ENCODE assay signal across 20 cellular contexts in genomic region chr6:38168126-38168525, GRCh38.
DNase-seq lines count a peak whose midpoint lies in the region; ATAC-seq and TF ChIP-seq lines count a peak whose summit lies in the region.
"Had no signal": no experiment of that assay in that cellular context is flagged by ENCODE, and none has a peak within 500 bp of the region (broad histone marks: within the 10 kb centered on the region; RNA-seq: fewer than 3 reads in every experiment).

No MANE protein-coding gene starts in this region.

- no peaks in the 10 kb centered on the region for H3K27me3 Mint-ChIP-seq in activated T-cell treated with anti-CD3 and anti-CD28 coated beads, Interleukin-2, amount 50 U/mL, for 24 hours
- H3K27me3 Mint-ChIP-seq: CD4-positive, CD25-positive, alpha-beta regulatory T cell had no signal

- no peaks in the 10 kb centered on the region for H3F3A ChIP-seq in PC-3 (ENCODE audit: low read length, unreplicated experiment)

- intact Hi-C loops in PC-3 (cut with micrococcal nuclease) = no loop called here

- no peaks in the 10 kb centered on the region for H3K79me2 ChIP-seq in osteoblast (ENCODE audit: insufficient read depth, low read length)
- no peaks in the 10 kb centered on the region for H3K79me2 ChIP-seq in PC-3 (ENCODE audit: low read length)

- no peak overlapping the region for H2AFZ ChIP-seq in osteoblast (ENCODE audit: low read length)
- no peak overlapping the region for H2AFZ ChIP-seq in PC-3 (ENCODE audit: low read length)

- BruUV-seq in PC-3 (replicated peaks; lab: Mats Ljungman, UMichigan) = no TSS peak

- H3K9ac ChIP-seq in NT2/D1 (ENCODE audit: insufficient read length, low read depth) = peak overlapping the region; percentile 32
- no peak overlapping the region for H3K9ac ChIP-seq in PC-3 (ENCODE audit: low read length)

- H3K27ac ChIP-seq in osteoblast (ENCODE audit: low read depth, low read length) = no peak overlapping the region
- H3K27ac ChIP-seq in PC-3 (ENCODE audit: low read length) = no peak overlapping the region
- H3K27ac ChIP-seq: 22Rv1 had no signal

- H3K27ac Mint-ChIP-seq in activated T-cell treated with anti-CD3 and anti-CD28 coated beads, Interleukin-2, amount 50 U/mL, for 24 hours = peak overlapping the region; percentile 14

- H3K36me3 Mint-ChIP-seq in activated T-cell treated with anti-CD3 and anti-CD28 coated beads, Interleukin-2, amount 50 U/mL, for 24 hours (ENCODE audit: low read depth) = peaks cover 2% of the 10 kb centered on the region
- H3K36me3 Mint-ChIP-seq: CD4-positive, CD25-positive, alpha-beta regulatory T cell had no signal

- CTCF ChIA-PET in PC-3 (lab: Charles Lee) = no interaction called here

- peaks cover under 1% of the 10 kb centered on the region for H3K4me1 Mint-ChIP-seq in activated T-cell treated with anti-CD3 and anti-CD28 coated beads, Interleukin-2, amount 50 U/mL, for 24 hours (ENCODE audit: low read depth)
- H3K4me1 Mint-ChIP-seq: CD8-positive, alpha-beta memory T cell had no signal

- H3K36me3 ChIP-seq in NT2/D1 (ENCODE audit: insufficient read depth, insufficient read length, low read length) (no peaks in the 10 kb centered on the region), osteoblast (ENCODE audit: insufficient read depth, low read length) (no peaks in the 10 kb centered on the region), PC-3 (ENCODE audit: low read depth, low read length) (no peaks in the 10 kb centered on the region)

- no peaks in the 10 kb centered on the region for H3K27me3 ChIP-seq in NT2/D1 (ENCODE audit: insufficient read depth, insufficient read length)
- H3K27me3 ChIP-seq in osteoblast (ENCODE audit: insufficient read depth, low read length) = no peaks in the 10 kb centered on the region
- H3K27me3 ChIP-seq in PC-3 (ENCODE audit: low read length) = no peaks in the 10 kb centered on the region

- no peak for DNase-seq in activated T-cell treated with anti-CD3 and anti-CD28 coated beads, Interleukin-2, amount 50 U/mL, for 24 hours
- DNase-seq in activated T-cell treated with anti-CD3 and anti-CD28 coated beads, Interleukin-2, amount 50 U/mL, for 1 hour = no peak
- peak; percentile 2 for DNase-seq in 8988T
- DNase-seq in NT2/D1 (ENCODE audit: low read depth, low spot score) = no peak
- DNase-seq in osteoblast (ENCODE audit: insufficient read length, low spot score, missing footprints) = peak; percentile 67
- no peak for DNase-seq in Kasumi-1 (lab: John Stamatoyannopoulos, UW)
- no peak for DNase-seq in PC-3
- DNase-seq in HK-2 (ENCODE audit: unreplicated experiment) = no peak
- DNase-seq: C1 segment of cervical spinal cord; CD4-positive, CD25-positive, alpha-beta regulatory T cell; COR-L47; DMS 273 treated with DMSO at 0.1 percent for 48 hours; DMS53; DND-41; EL; GOT3; H9 had no signal

- H3K4me3 ChIP-seq in NT2/D1 (ENCODE audit: insufficient read length, low read depth) (no peak overlapping the region), osteoblast (ENCODE audit: insufficient read depth, low read length) (no peak overlapping the region), PC-3 (ENCODE audit: low read length) (no peak overlapping the region)
- H3K4me3 ChIP-seq: GM12878 had no signal

- POLR2A ChIA-PET in PC-3 (lab: Charles Lee; ENCODE audit: unreplicated experiment) = no interaction called here

- H3K9me3 ChIP-seq in NT2/D1 (ENCODE audit: insufficient read depth, low read length) (no peaks in the 10 kb centered on the region), osteoblast (ENCODE audit: low read depth, low read length) (no peaks in the 10 kb centered on the region), PC-3 (ENCODE audit: low read length) (no peaks in the 10 kb centered on the region)

- no peak overlapping the region for H3K4me3 Mint-ChIP-seq in activated T-cell treated with anti-CD3 and anti-CD28 coated beads, Interleukin-2, amount 50 U/mL, for 24 hours
- H3K4me3 Mint-ChIP-seq: CD4-positive, CD25-positive, alpha-beta regulatory T cell; CD8-positive, alpha-beta memory T cell; H9 had no signal

- no peaks in the 10 kb centered on the region for H3K9me3 Mint-ChIP-seq in activated T-cell treated with anti-CD3 and anti-CD28 coated beads, Interleukin-2, amount 50 U/mL, for 24 hours
- H3K9me3 Mint-ChIP-seq: CD8-positive, alpha-beta memory T cell; H9 had no signal

- H3K4me1 ChIP-seq in NT2/D1 (ENCODE audit: insufficient read depth, insufficient read length) (peaks cover 14% of the 10 kb centered on the region), osteoblast (ENCODE audit: insufficient read depth, low read length) (peaks cover 7% of the 10 kb centered on the region), PC-3 (ENCODE audit: insufficient read depth, low read length) (no peaks in the 10 kb centered on the region)

- no peak overlapping the region for H3K4me2 ChIP-seq in osteoblast (ENCODE audit: insufficient read depth, low read length)
- no peak overlapping the region for H3K4me2 ChIP-seq in PC-3 (ENCODE audit: low read length)

- H4K20me1 ChIP-seq in osteoblast (ENCODE audit: insufficient read depth, low read length) = no peaks in the 10 kb centered on the region
- H4K20me1 ChIP-seq in PC-3 (ENCODE audit: low read length) = no peaks in the 10 kb centered on the region

- no peak for TF ChIP-seq CTCF in osteoblast (IDR thresholded peaks at IDR 0.05; ENCODE audit: extremely low read depth, low read depth, low read length)
- no peak for TF ChIP-seq CTCF in PC-3 (conservative IDR thresholded peaks at IDR 0.05; ENCODE audit: low read depth, low read length)

- no peaks in the 10 kb centered on the region for H3K9me2 ChIP-seq in PC-3 (replicated peaks; ENCODE audit: low read length)

- ATAC-seq in PC-3 = no peak
- ATAC-seq: GM12878 had no signal

Comparison
In these comparisons a context has a peak if more than half of its experiments do, and no peak if none do; other contexts are left out.
1. DNase-seq: peak in 8988T (single experiment) and osteoblast (single experiment); none in activated T-cell treated with anti-CD3 and anti-CD28 coated beads, Interleukin-2, amount 50 U/mL, for 24 hours (single experiment), activated T-cell treated with anti-CD3 and anti-CD28 coated beads, Interleukin-2, amount 50 U/mL, for 1 hour (single experiment), NT2/D1 (single experiment), Kasumi-1 (0 of 2), PC-3 (single experiment) and HK-2 (single experiment).